Comparison of ENCODE assay signal across 10 cellular contexts in the genomic region with DNA sequence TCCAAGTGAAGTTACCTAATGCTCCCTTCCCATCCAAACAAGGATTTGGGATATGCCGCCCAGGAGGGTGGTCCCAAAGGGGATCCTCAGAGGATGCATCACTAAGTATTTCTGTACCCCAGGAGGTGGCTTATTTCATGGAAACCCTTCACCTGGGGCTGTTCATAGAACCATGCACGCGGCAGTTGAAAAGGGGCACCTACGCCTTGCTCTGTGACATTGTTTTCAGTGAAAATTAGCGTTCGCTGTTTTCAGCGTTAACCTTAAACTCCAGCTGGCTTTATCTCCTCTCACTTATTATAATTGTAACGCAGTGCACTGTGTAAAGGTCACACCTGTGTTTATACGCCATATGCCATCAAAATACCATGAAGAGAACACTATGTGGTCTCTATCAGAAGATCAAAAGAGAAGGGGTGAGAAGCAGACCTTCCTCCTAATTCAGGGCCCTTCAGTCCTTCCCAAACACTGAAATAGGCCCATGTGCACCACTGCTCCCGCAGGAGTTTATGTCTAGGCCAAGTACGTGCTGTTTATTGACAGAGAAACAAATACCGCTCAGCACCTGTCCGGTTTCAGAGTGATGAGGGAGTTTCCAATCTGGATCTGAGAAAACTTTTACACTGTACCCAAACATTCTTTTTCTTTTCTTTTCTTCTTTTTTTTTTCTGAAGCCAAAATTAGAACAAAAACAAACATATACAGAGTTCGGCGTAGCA.
DNase-seq lines count a peak whose midpoint lies in the region; ATAC-seq, FAIRE-seq and TF ChIP-seq lines count a peak whose summit lies in the region.
"Had no signal": no experiment of that assay in that cellular context is flagged by ENCODE, and none has a peak within 500 bp of the region (broad histone marks: within the 10 kb centered on the region; RNA-seq: fewer than 3 reads in every experiment).

No MANE protein-coding gene starts in this region.

- no peaks in the 10 kb centered on the region for H3K9me3 ChIP-seq in OCI-LY7 (ENCODE audit: low read length)
- H3K9me3 ChIP-seq in mucosa of descending colon = no peaks in the 10 kb centered on the region
- no peaks in the 10 kb centered on the region for H3K9me3 ChIP-seq in MG63
- no peaks in the 10 kb centered on the region for H3K9me3 ChIP-seq in ovary
- H3K9me3 ChIP-seq: testis had no signal

- H3K4me2 ChIP-seq in OCI-LY7 (ENCODE audit: low read length) = peak overlapping the region; percentile 90

- no peaks in the 10 kb centered on the region for H3K36me3 ChIP-seq in OCI-LY7 (ENCODE audit: insufficient read depth, low read length)
- no peaks in the 10 kb centered on the region for H3K36me3 ChIP-seq in mucosa of descending colon (ENCODE audit: low read depth)
- H3K36me3 ChIP-seq in MG63 = no peaks in the 10 kb centered on the region
- H3K36me3 ChIP-seq in ovary = no peaks in the 10 kb centered on the region

- no peaks in the 10 kb centered on the region for H3K27me3 ChIP-seq in MG63
- no peaks in the 10 kb centered on the region for H3K27me3 ChIP-seq in ovary
- H3K27me3 ChIP-seq: testis had no signal

- H3K4me3 ChIP-seq in OCI-LY7 (ENCODE audit: low read depth, low read length, poor library complexity, severe bottlenecking) = peak overlapping the region; percentile 56
- H3K4me3 ChIP-seq in mucosa of descending colon = no peak overlapping the region
- H3K4me3 ChIP-seq in MG63 = no peak overlapping the region
- H3K4me3 ChIP-seq in ovary = no peak overlapping the region
- H3K4me3 ChIP-seq: testis had no signal

- peaks cover 76% of the 10 kb centered on the region for H3K4me1 ChIP-seq in OCI-LY7 (ENCODE audit: insufficient read depth, low read length, poor library complexity, severe bottlenecking)
- H3K4me1 ChIP-seq in mucosa of descending colon (ENCODE audit: low read depth) = peaks cover 37% of the 10 kb centered on the region
- peaks cover 31% of the 10 kb centered on the region for H3K4me1 ChIP-seq in ovary (ENCODE audit: insufficient read depth)

- WGBS in ovary, 3 donors = 50 to 78% (median 61%) methylated on average over 15 of the region's 15 CpGs

- ATAC-seq in GM21786 (IDR thresholded peaks at IDR 0.05; ENCODE audit: unreplicated experiment) = peak; percentile 11
- peak; percentile 23 for ATAC-seq in mucosa of descending colon

- no TSS peak for BruUV-seq in OCI-LY7 (replicated peaks; lab: Mats Ljungman, UMichigan)

- TF ChIP-seq POLR2A in GM12891 (IDR thresholded peaks at IDR 0.05; ENCODE audit: low read depth, low read length) = peak; percentile 64
- no peak for TF ChIP-seq POLR2A in ovary (IDR thresholded peaks at IDR 0.05)

- DNase-seq in GM12891 (ENCODE audit: insufficient read length, low spot score) = no peak
- peak; percentile 23 for DNase-seq in OCI-LY7 (ENCODE audit: low spot score)
- peak in 1 of 3 donors; percentile 55 for DNase-seq in mucosa of descending colon
- DNase-seq in posterior cingulate gyrus = no peak
- DNase-seq in MG63 = no peak
- DNase-seq in ovary = no peak
- DNase-seq in G401 (ENCODE audit: low spot score) = no peak
- DNase-seq: cortex of kidney, testis had no signal

- TF ChIP-seq EP300 in ovary (IDR thresholded peaks at IDR 0.05) = no peak

- POLR2A ChIA-PET in OCI-LY7 (lab: Charles Lee) = interaction anchor here (0.6 to 1.4 kb wide), 4 partner anchors 19 to 154 kb away, joined by 3 to 7 read pairs (median 4); no protein-coding TSS in a partner anchor

- no peak for FAIRE-seq in GM12891 (lab: Jason Lieb, UNC)

- peak overlapping the region; percentile 98 for H2AFZ ChIP-seq in OCI-LY7 (ENCODE audit: low read length)

- no peaks in the 10 kb centered on the region for H3K79me2 ChIP-seq in OCI-LY7 (ENCODE audit: insufficient read depth, low read depth, low read length)

- CTCF ChIA-PET in OCI-LY7 (lab: Charles Lee; ENCODE audit: unreplicated experiment) = no interaction called here

- in situ Hi-C loops in G401 (cut with HindIII; ENCODE audit: low sequenced_read_pairs) = no loop called here

- peak overlapping the region; percentile 45 for H3K27ac ChIP-seq in OCI-LY7 (ENCODE audit: low read depth, low read length, poor library complexity, severe bottlenecking)
- H3K27ac ChIP-seq in ovary = peak overlapping the region in 1 of 2 donors; percentile 26
- H3K27ac ChIP-seq: testis had no signal

- no peaks in the 10 kb centered on the region for H4K20me1 ChIP-seq in OCI-LY7 (ENCODE audit: insufficient read depth, low read length)

- intact Hi-C loops in OCI-LY7 (cut with micrococcal nuclease; ENCODE audit: unreplicated experiment) (loop anchor here (5.0 kb wide), 1 partner anchor 50 kb away; no protein-coding TSS in a partner anchor), mucosa of descending colon (cut with DNase I, micrococcal nuclease) (no loop called here), posterior cingulate gyrus (cut with DNase I) (loop anchor here (10.0 kb wide), 1 partner anchor 77 kb away; no protein-coding TSS in a partner anchor), ovary (cut with DNase I) (loop anchor here in 2 of 4 donors (10.0 kb wide), 2 partner anchors 137 to 157 kb away; a partner anchor contains a TSS)

- no peak for TF ChIP-seq CTCF in OCI-LY7 (conservative IDR thresholded peaks at IDR 0.05; ENCODE audit: low read length)
- TF ChIP-seq CTCF in mucosa of descending colon (IDR thresholded peaks at IDR 0.05) = no peak
- no peak for TF ChIP-seq CTCF in ovary (IDR thresholded peaks at IDR 0.05)

- no peaks in the 10 kb centered on the region for H3K9me2 ChIP-seq in OCI-LY7 (ENCODE audit: insufficient read depth, low read length)

TF ChIP-seq in GM12891, 5 proteins besides CTCF, POLR2A, EP300 and RAD21:
- peak; percentile 38; the same call in 1 of the 2 replicates for TF ChIP-seq POLR2AphosphoS5 (IDR thresholded peaks at IDR 0.05; ENCODE audit: low read depth, low read length)
- TF ChIP-seq SPI1 (IDR thresholded peaks at IDR 0.05; ENCODE audit: low read depth, low read length) = no peak
- TF ChIP-seq TAF1 (IDR thresholded peaks at IDR 0.05; ENCODE audit: low read depth, low read length) = peak; percentile 53; the same call in 1 of the 2 replicates
- 0 out of 2 replicates have a peak, but pooled peaks have one; percentile 37 for TF ChIP-seq POU2F2 (IDR thresholded peaks at IDR 0.05; ENCODE audit: low read depth, low read length)
- no peak for TF ChIP-seq PAX5 (IDR thresholded peaks at IDR 0.05; ENCODE audit: insufficient read depth, low read length, severe bottlenecking)

Comparison
In these comparisons a context has a peak if more than half of its experiments do, and no peak if none do; other contexts are left out.
1. intact Hi-C loops: an anchor here in OCI-LY7 (5.0 kb wide) and posterior cingulate gyrus (10.0 kb wide); none called in mucosa of descending colon.